In genomic region chr10:81575007-81575406, GRCh38 we compare ENCODE assay signal across 30 cellular contexts.
"Had no signal": no experiment of that assay in that cellular context is flagged by ENCODE, and none has a peak within 500 bp of the region (broad histone marks: within the 10 kb centered on the region; RNA-seq: fewer than 3 reads in every experiment).

No MANE protein-coding gene starts in this region.

- H3K27ac ChIP-seq: coronary artery, gastroesophageal sphincter, heart left ventricle, hepatocyte, left lung, neural progenitor cell, parathyroid adenoma, right atrium auricular region, testis, tibial artery had no signal

- DNase-seq: dermis blood vessel endothelial cell; effector memory CD4-positive, alpha-beta T cell; foreskin fibroblast; heart left ventricle; left cardiac atrium; left lung; mesenchymal stem cell; mucosa of descending colon; naive B cell; stimulated activated CD4-positive, alpha-beta T cell treated with anti-CD3 and anti-CD28 coated beads, Interleukin-12 subunit alpha, Interleukin-12 subunit beta, amount 100 ng/mL, for 4 hours; stimulated activated CD4-positive, alpha-beta T cell treated with anti-CD3 and anti-CD28 coated beads, Interleukin-1b, Interleukin-23, amount 100 ng/mL, for 48 hours; stimulated activated CD4-positive, alpha-beta T cell treated with anti-CD3 and anti-CD28 coated beads, Interleukin-4, amount 100 ng/mL, for 1 hour; stimulated activated naive CD8-positive, alpha-beta T cell treated with anti-CD3 and anti-CD28 coated beads, Interleukin-15, Interleukin-2, amounts not matched to agents 100 U/mL and 50 U/mL, for 24 hours; substantia nigra; testis; tibial artery had no signal

- H3K36me3 ChIP-seq: gastroesophageal sphincter, heart left ventricle, left lung, neural progenitor cell, right atrium auricular region, tibial artery had no signal

- H3K4me3 ChIP-seq: coronary artery, gastroesophageal sphincter, heart left ventricle, hepatocyte, left lung, mucosa of descending colon, neural progenitor cell, right atrium auricular region, smooth muscle cell, testis, tibial artery had no signal

- H3K4me3 Mint-ChIP-seq: mesothelial cell of epicardium; naive B cell; nephron; neural progenitor cell; stimulated activated memory B cell treated with anti-CD40 and anti-IgM and Interleukin-4, amounts not matched to agents 10 μg/mL and 1 μg/mL and 100 μg/mL, for 72 hours; type B pancreatic cell had no signal

- H3K27ac Mint-ChIP-seq: mesothelial cell of epicardium; naive B cell; nephron; neural progenitor cell; progenitor cell of endocrine pancreas; stimulated activated memory B cell treated with anti-CD40 and anti-IgM and Interleukin-4, amounts not matched to agents 10 μg/mL and 1 μg/mL and 100 μg/mL, for 72 hours; type B pancreatic cell had no signal

- ATAC-seq: esophagus mucosa; gastroesophageal sphincter; heart left ventricle; left cardiac atrium; left lung; mucosa of descending colon; sciatic nerve; stimulated activated memory B cell treated with anti-CD40 and anti-IgM and Interleukin-4, amounts not matched to agents 10 μg/mL and 1 μg/mL and 100 μg/mL, for 72 hours; stimulated activated naive CD8-positive, alpha-beta T cell treated with anti-CD3 and anti-CD28 coated beads, Interleukin-15, Interleukin-2, amounts not matched to agents 100 U/mL and 50 U/mL, for 24 hours had no signal

- H3K36me3 Mint-ChIP-seq: mesothelial cell of epicardium; naive B cell; neural progenitor cell; stimulated activated memory B cell treated with anti-CD40 and anti-IgM and Interleukin-4, amounts not matched to agents 10 μg/mL and 1 μg/mL and 100 μg/mL, for 72 hours; type B pancreatic cell had no signal

- H3K27me3 ChIP-seq: gastroesophageal sphincter, heart left ventricle, hepatocyte, left lung, neural progenitor cell, right atrium auricular region, testis, tibial artery had no signal

- H3K4me1 Mint-ChIP-seq: mesothelial cell of epicardium; naive B cell; nephron; neural progenitor cell; stimulated activated memory B cell treated with anti-CD40 and anti-IgM and Interleukin-4, amounts not matched to agents 10 μg/mL and 1 μg/mL and 100 μg/mL, for 72 hours had no signal

- H3K27me3 Mint-ChIP-seq: naive B cell; progenitor cell of endocrine pancreas; stimulated activated memory B cell treated with anti-CD40 and anti-IgM and Interleukin-4, amounts not matched to agents 10 μg/mL and 1 μg/mL and 100 μg/mL, for 72 hours; type B pancreatic cell had no signal

- H3K9me3 ChIP-seq: testis, tibial artery had no signal

- H3K4me1 ChIP-seq: gastroesophageal sphincter, heart left ventricle, left lung, neural progenitor cell, parathyroid adenoma, right atrium auricular region, testis, tibial artery had no signal
